6 cellular contexts compared by ENCODE assay signal in the genomic region with DNA sequence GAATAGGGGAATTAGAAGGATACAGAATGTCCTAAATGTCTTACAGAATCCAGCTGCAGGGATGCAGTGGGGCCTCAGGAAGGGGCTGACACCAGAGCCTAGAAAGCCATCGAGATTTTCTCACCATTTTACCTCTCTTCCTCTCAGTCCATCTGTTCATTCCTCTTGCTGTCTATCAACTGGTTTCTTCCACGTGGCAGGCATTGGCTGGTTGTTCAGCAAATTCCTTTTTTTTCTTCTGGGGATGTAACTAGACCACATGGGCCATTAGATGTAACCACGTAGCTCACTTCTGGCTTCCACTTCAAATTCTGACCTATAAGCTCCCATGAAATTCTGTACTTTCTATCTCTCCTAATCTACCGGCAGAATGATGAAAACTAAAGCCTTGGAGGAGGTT.
"Had no signal": no experiment of that assay in that cellular context is flagged by ENCODE, and none has a peak within 500 bp of the region (broad histone marks: within the 10 kb centered on the region; RNA-seq: fewer than 3 reads in every experiment).

No MANE protein-coding gene starts in this region.

- H3K27me3 ChIP-seq: ovary, stomach, testis, upper lobe of left lung had no signal

- DNase-seq: cortex of kidney, ovary had no signal

- H3K9me3 ChIP-seq: heart left ventricle, ovary, stomach, testis, upper lobe of left lung had no signal

- H3K27ac ChIP-seq: heart left ventricle, ovary, stomach, testis, upper lobe of left lung had no signal

- H3K36me3 ChIP-seq: heart left ventricle, ovary, stomach, upper lobe of left lung had no signal

- H3K4me1 ChIP-seq: heart left ventricle, stomach, testis, upper lobe of left lung had no signal

- H3K4me3 ChIP-seq: heart left ventricle, ovary, stomach, testis, upper lobe of left lung had no signal
